ENCODE assay signal across 14 cellular contexts in genomic region chr9:112866662-112867274, GRCh38. TPM values are rescaled to one million over a fixed set of nuclear protein-coding genes. Genes with fewer than 3 reads are reported as not detected.
DNase-seq lines count a peak whose midpoint lies in the region; ATAC-seq and TF ChIP-seq lines count a peak whose summit lies in the region.
"Had no signal": no experiment of that assay in that cellular context is flagged by ENCODE, and none has a peak within 500 bp of the region (broad histone marks: within the 10 kb centered on the region; RNA-seq: fewer than 3 reads in every experiment).

No MANE protein-coding gene starts in this region.

- DNase-seq in AG08395 (ENCODE audit: low spot score) (peak; percentile 22), HK-2 (ENCODE audit: unreplicated experiment) (peak; percentile 56), iPS-NIHi7 (ENCODE audit: extremely low spot score) (peak; percentile 62), tibial nerve (ENCODE audit: low spot score in 2 of 2) (no peak), GM13976 (ENCODE audit: low spot score) (no peak)
- DNase-seq in stimulated activated naive B cell treated with anti-CD40 and anti-IgM and Interleukin-4, amounts not matched to agents 10 μg/mL and 1 μg/mL and 100 μg/mL, for 72 hours, result no peak
- DNase-seq: heart left ventricle, NCI-H146, right cardiac atrium had no signal

- ATAC-seq in activated T-helper 17 cell treated with anti-CD3 and anti-CD28 coated beads, Interleukin-2, amount 50 U/mL, for 72 hours (replicated peaks), result no peak
- no peak for ATAC-seq in stimulated activated naive B cell treated with anti-CD40 and anti-IgM and Interleukin-4, amounts not matched to agents 10 μg/mL and 1 μg/mL and 100 μg/mL, for 72 hours (replicated peaks)
- no peak for ATAC-seq in GM21528 (IDR thresholded peaks at IDR 0.05; ENCODE audit: low FRiP score, unreplicated experiment)

- 73 to 85% methylated on average over 1 of the region's 1 CpG for WGBS in tibial nerve, 2 donors

- in situ Hi-C loops in GM13976 (cut with MboI; ENCODE audit: low sequenced_read_pairs, unreplicated experiment), result no loop called here

- H3K36me3 Mint-ChIP-seq in activated T-helper 17 cell treated with anti-CD3 and anti-CD28 coated beads, Interleukin-2, amount 50 U/mL, for 72 hours (ENCODE audit: low read depth), result peaks cover 19% of the 10 kb centered on the region
- peaks cover 25 to 36% of the 10 kb centered on the region in 2 donors for H3K36me3 Mint-ChIP-seq in stimulated activated naive B cell treated with anti-CD40 and anti-IgM and Interleukin-4, amounts not matched to agents 10 μg/mL and 1 μg/mL and 100 μg/mL, for 72 hours

- peak overlapping the region in 1 of 4 donors; percentile 74 for H3K27ac ChIP-seq in tibial nerve
- H3K27ac ChIP-seq: cardiac muscle cell, vagina had no signal

- no peaks in the 10 kb centered on the region for H3K9me3 ChIP-seq in tibial nerve
- H3K9me3 ChIP-seq: heart left ventricle, vagina had no signal

- TF ChIP-seq POLR2A in tibial nerve (IDR thresholded peaks at IDR 0.05), result no peak

- TF ChIP-seq CTCF in tibial nerve (IDR thresholded peaks at IDR 0.05) (no peak), GM13976 (IDR thresholded peaks at IDR 0.05; ENCODE audit: borderline replicate concordance, control extremely low read depth, extremely low read depth, insufficient read depth, missing control alignments) (no peak)

- TF ChIP-seq EP300 in tibial nerve (IDR thresholded peaks at IDR 0.05), result no peak

- H3K27me3 Mint-ChIP-seq in activated T-helper 17 cell treated with anti-CD3 and anti-CD28 coated beads, Interleukin-2, amount 50 U/mL, for 72 hours, result no peaks in the 10 kb centered on the region
- H3K27me3 Mint-ChIP-seq in stimulated activated naive B cell treated with anti-CD40 and anti-IgM and Interleukin-4, amounts not matched to agents 10 μg/mL and 1 μg/mL and 100 μg/mL, for 72 hours, result no peaks in the 10 kb centered on the region
- H3K27me3 Mint-ChIP-seq: B cell had no signal

- no peaks in the 10 kb centered on the region for H3K27me3 ChIP-seq in tibial nerve
- H3K27me3 ChIP-seq: cardiac muscle cell, heart left ventricle, vagina had no signal

- no peak overlapping the region for H3K4me3 ChIP-seq in tibial nerve
- H3K4me3 ChIP-seq: cardiac muscle cell, heart left ventricle, vagina had no signal

- H3K4me1 ChIP-seq in tibial nerve, result peaks cover 0 to 25% (median 2%) of the 10 kb centered on the region in 4 donors

- peak overlapping the region; percentile 42 for H3K4me3 Mint-ChIP-seq in activated T-helper 17 cell treated with anti-CD3 and anti-CD28 coated beads, Interleukin-2, amount 50 U/mL, for 72 hours
- no peak overlapping the region for H3K4me3 Mint-ChIP-seq in stimulated activated naive B cell treated with anti-CD40 and anti-IgM and Interleukin-4, amounts not matched to agents 10 μg/mL and 1 μg/mL and 100 μg/mL, for 72 hours
- H3K4me3 Mint-ChIP-seq: B cell had no signal

- H3K36me3 ChIP-seq in tibial nerve, result peaks cover 0 to 49% (median 0%) of the 10 kb centered on the region in 3 donors
- H3K36me3 ChIP-seq: cardiac muscle cell had no signal

- no peak overlapping the region for H3K27ac Mint-ChIP-seq in activated T-helper 17 cell treated with anti-CD3 and anti-CD28 coated beads, Interleukin-2, amount 50 U/mL, for 72 hours
- no peak overlapping the region for H3K27ac Mint-ChIP-seq in stimulated activated naive B cell treated with anti-CD40 and anti-IgM and Interleukin-4, amounts not matched to agents 10 μg/mL and 1 μg/mL and 100 μg/mL, for 72 hours
- H3K27ac Mint-ChIP-seq: B cell had no signal

- H3K4me1 Mint-ChIP-seq in activated T-helper 17 cell treated with anti-CD3 and anti-CD28 coated beads, Interleukin-2, amount 50 U/mL, for 72 hours, result peaks cover 12% of the 10 kb centered on the region
- H3K4me1 Mint-ChIP-seq in stimulated activated naive B cell treated with anti-CD40 and anti-IgM and Interleukin-4, amounts not matched to agents 10 μg/mL and 1 μg/mL and 100 μg/mL, for 72 hours, result peaks cover 49 to 68% of the 10 kb centered on the region in 2 donors

- H3K9me3 Mint-ChIP-seq in activated T-helper 17 cell treated with anti-CD3 and anti-CD28 coated beads, Interleukin-2, amount 50 U/mL, for 72 hours, result no peaks in the 10 kb centered on the region
- peaks cover 0 to 3% of the 10 kb centered on the region in 2 donors for H3K9me3 Mint-ChIP-seq in stimulated activated naive B cell treated with anti-CD40 and anti-IgM and Interleukin-4, amounts not matched to agents 10 μg/mL and 1 μg/mL and 100 μg/mL, for 72 hours

RNA-seq across cellular contexts. Expression of gene SLC46A2, which starts 23.9 kb away (rescaled TPM):
- not detected for total RNA-seq in activated T-helper 17 cell treated with anti-CD3 and anti-CD28 coated beads, Interleukin-2, amount 50 U/mL, for 72 hours
- total RNA-seq in tibial nerve, result 1 to 10 TPM in 1 of 4 donors, under 1 TPM in 2, not detected in 1; 0.21 to 1.8 (median 0.22) TPM
- total RNA-seq: B cell, cardiac muscle cell, right cardiac atrium, vagina had no signal

Comparison
In these comparisons a context has a peak if more than half of its experiments do, and no peak if none do; other contexts are left out.
1. DNase-seq: peak in AG08395 (single experiment), HK-2 (single experiment) and iPS-NIHi7 (single experiment); none in tibial nerve (0 of 2), stimulated activated naive B cell treated with anti-CD40 and anti-IgM and Interleukin-4, amounts not matched to agents 10 μg/mL and 1 μg/mL and 100 μg/mL, for 72 hours (single experiment) and GM13976 (single experiment).